ENCODE assay signal across 29 cellular contexts in the genomic region with DNA sequence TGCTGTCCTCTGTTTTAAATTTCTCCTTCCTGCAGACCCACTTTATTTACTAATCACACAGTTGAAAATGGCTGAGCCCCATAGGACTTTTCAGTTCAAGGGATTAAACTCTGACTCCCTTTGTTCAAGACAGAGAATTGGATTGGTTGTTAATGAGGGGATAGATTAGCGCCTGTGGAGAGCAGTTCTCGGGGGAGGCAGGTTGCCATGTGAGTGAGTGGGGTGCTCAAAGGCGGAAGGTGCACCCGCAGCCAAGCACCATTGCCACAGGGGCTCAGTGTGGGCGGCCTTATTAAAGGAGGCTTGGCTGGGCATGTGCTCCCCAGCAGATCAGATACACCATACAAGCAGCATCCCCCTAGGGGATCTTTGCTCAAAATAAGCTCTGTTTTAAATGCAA. TPM values are rescaled to one million over a fixed set of nuclear protein-coding genes. Genes with fewer than 3 reads are reported as not detected.
A peak's percentile ranks its signal among the peaks of the same experiment; 100 is the strongest.
DNase-seq lines count a peak whose midpoint lies in the region; ATAC-seq, FAIRE-seq and TF ChIP-seq lines count a peak whose summit lies in the region.
"Had no signal": no experiment of that assay in that cellular context is flagged by ENCODE, and none has a peak within 500 bp of the region (broad histone marks: within the 10 kb centered on the region; RNA-seq: fewer than 3 reads in every experiment).

No MANE protein-coding gene starts in this region.

- DNase-seq in natural killer cell (no peak), WTC11 (ENCODE audit: low spot score) (no peak), iPS-NIHi11 (ENCODE audit: low spot score) (peak; percentile 33), NCI-H2081 (lab: John Stamatoyannopoulos, UW) (no peak), kidney glomerular epithelial cell (lab: John Stamatoyannopoulos, UW) (no peak), hepatocyte (ENCODE audit: low spot score) (no peak), GM12891 (ENCODE audit: insufficient read length, low spot score) (no peak)
- DNase-seq in natural killer cell treated with Interleukin-12 subunit alpha and Interleukin-12 subunit beta and Interleukin-15 and Interleukin-18, amount 100 ng/mL, for 72 hours (ENCODE audit: low spot score) = no peak
- DNase-seq: 8988T; activated CD8-positive, alpha-beta memory T cell treated with anti-CD3 and anti-CD28 coated beads for 24 hours; activated gamma-delta T cell; activated T-cell treated with anti-CD3 and anti-CD28 coated beads, Interleukin-2, amount 50 U/mL, for 1 hour; CD4-positive, alpha-beta memory T cell; DMS153; GM23248; KG1; NCI-H146; NCI-H2171 treated with DMSO at 0.1 percent for 48 hours; NCI-H524; Peyer's patch; right lobe of liver; T-cell had no signal

- no peak overlapping the region for H3K4me3 ChIP-seq in hepatocyte
- H3K4me3 ChIP-seq: esophagus muscularis mucosa, gastroesophageal sphincter, GM23248, Peyer's patch, right lobe of liver, tibial nerve had no signal

- H3K27ac ChIP-seq in hepatocyte = no peak overlapping the region
- H3K27ac ChIP-seq: esophagus muscularis mucosa, gastroesophageal sphincter, GM23248, parathyroid adenoma, Peyer's patch, right lobe of liver, tibial nerve had no signal

- no peaks in the 10 kb centered on the region for H3K36me3 ChIP-seq in hepatocyte (replicated peaks; ENCODE audit: insufficient read depth, low read depth)
- H3K36me3 ChIP-seq: esophagus muscularis mucosa, gastroesophageal sphincter, Peyer's patch, right lobe of liver, tibial nerve had no signal

- H3K4me2 ChIP-seq in hepatocyte = no peak overlapping the region

- intact Hi-C loops in natural killer cell (cut with micrococcal nuclease) = loop anchor here (5.0 to 10.0 kb wide), 4 partner anchors 183 to 737 kb away; partner anchors contain the start of genes CLCN3 and HPF1

- H3K9me3 Mint-ChIP-seq in natural killer cell = peaks cover 0 to 3% of the 10 kb centered on the region in 2 donors
- H3K9me3 Mint-ChIP-seq in natural killer cell treated with Interleukin-12 subunit alpha and Interleukin-12 subunit beta and Interleukin-15 and Interleukin-18, amount 100 ng/mL, for 72 hours = no peaks in the 10 kb centered on the region
- H3K9me3 Mint-ChIP-seq in WTC11 = no peaks in the 10 kb centered on the region
- H3K9me3 Mint-ChIP-seq: CD4-positive, alpha-beta memory T cell; stimulated activated naive CD8-positive, alpha-beta T cell treated with anti-CD3 and anti-CD28 coated beads, Interleukin-15, Interleukin-2, amounts not matched to agents 100 ng/mL and 50 ng/mL, for 24 hours; T-cell had no signal

- H3K9me2 ChIP-seq in hepatocyte (replicated peaks; ENCODE audit: insufficient read depth) = no peaks in the 10 kb centered on the region

- POLR2A ChIA-PET in WTC11 (lab: Charles Lee) = no interaction called here

- H3K27me3 ChIP-seq in hepatocyte = no peaks in the 10 kb centered on the region
- H3K27me3 ChIP-seq: esophagus muscularis mucosa, gastroesophageal sphincter, Peyer's patch, right lobe of liver, tibial nerve had no signal

- no peaks in the 10 kb centered on the region for H3K4me1 ChIP-seq in hepatocyte (ENCODE audit: insufficient read depth)
- H3K4me1 ChIP-seq: right lobe of liver had no signal

- H3K4me3 Mint-ChIP-seq in natural killer cell (peak overlapping the region; percentile 3), WTC11 (no peak overlapping the region)
- no peak overlapping the region for H3K4me3 Mint-ChIP-seq in natural killer cell treated with Interleukin-12 subunit alpha and Interleukin-12 subunit beta and Interleukin-15 and Interleukin-18, amount 100 ng/mL, for 72 hours
- H3K4me3 Mint-ChIP-seq: CD4-positive, alpha-beta memory T cell; stimulated activated naive CD8-positive, alpha-beta T cell treated with anti-CD3 and anti-CD28 coated beads, Interleukin-15, Interleukin-2, amounts not matched to agents 100 ng/mL and 50 ng/mL, for 24 hours; T-cell had no signal

- H3K27ac Mint-ChIP-seq in natural killer cell = peak overlapping the region; percentile 97
- peak overlapping the region in 1 of 2 donors; percentile 61 for H3K27ac Mint-ChIP-seq in natural killer cell treated with Interleukin-12 subunit alpha and Interleukin-12 subunit beta and Interleukin-15 and Interleukin-18, amount 100 ng/mL, for 72 hours
- H3K27ac Mint-ChIP-seq in WTC11 = no peak overlapping the region
- H3K27ac Mint-ChIP-seq: stimulated activated naive CD8-positive, alpha-beta T cell treated with anti-CD3 and anti-CD28 coated beads, Interleukin-15, Interleukin-2, amounts not matched to agents 100 ng/mL and 50 ng/mL, for 24 hours had no signal

- H3K36me3 Mint-ChIP-seq in natural killer cell (no peaks in the 10 kb centered on the region), WTC11 (no peaks in the 10 kb centered on the region)
- no peaks in the 10 kb centered on the region for H3K36me3 Mint-ChIP-seq in natural killer cell treated with Interleukin-12 subunit alpha and Interleukin-12 subunit beta and Interleukin-15 and Interleukin-18, amount 100 ng/mL, for 72 hours
- H3K36me3 Mint-ChIP-seq: CD4-positive, alpha-beta memory T cell; T-cell had no signal

- no peaks in the 10 kb centered on the region for H3K9me3 ChIP-seq in hepatocyte (ENCODE audit: low read depth)
- H3K9me3 ChIP-seq: esophagus muscularis mucosa, gastroesophageal sphincter, Peyer's patch, right lobe of liver, tibial nerve had no signal

- no peaks in the 10 kb centered on the region for H3K79me2 ChIP-seq in hepatocyte
- H3K79me2 ChIP-seq: parathyroid adenoma had no signal

- TF ChIP-seq POLR2A in GM12891 (IDR thresholded peaks at IDR 0.05; ENCODE audit: low read depth, low read length) = no peak

- H3K27me3 Mint-ChIP-seq in natural killer cell (ENCODE audit: low read depth in 2 of 2) = peaks cover 3 to 7% of the 10 kb centered on the region in 2 donors
- no peaks in the 10 kb centered on the region for H3K27me3 Mint-ChIP-seq in natural killer cell treated with Interleukin-12 subunit alpha and Interleukin-12 subunit beta and Interleukin-15 and Interleukin-18, amount 100 ng/mL, for 72 hours
- H3K27me3 Mint-ChIP-seq in WTC11 (ENCODE audit: low read depth) = no peaks in the 10 kb centered on the region; the same call in 1 of the 2 replicates

- no peaks in the 10 kb centered on the region for H4K20me1 ChIP-seq in hepatocyte (ENCODE audit: insufficient read depth, poor library complexity, severe bottlenecking)

- 70% methylated on average over 5 of the region's 5 CpGs for WGBS in hepatocyte (ENCODE audit: low lambda C conversion rate, missing lambda C conversion rate)

- CTCF ChIA-PET in WTC11 (lab: Charles Lee) = no interaction called here

- H2AFZ ChIP-seq in hepatocyte = no peak overlapping the region
- H2AFZ ChIP-seq: GM23248, parathyroid adenoma had no signal

- FAIRE-seq in GM12891 (lab: Jason Lieb, UNC) = no peak
- FAIRE-seq: G401.6, TTC549 had no signal

- peaks cover 40 to 44% of the 10 kb centered on the region in 2 donors for H3K4me1 Mint-ChIP-seq in natural killer cell
- H3K4me1 Mint-ChIP-seq in natural killer cell treated with Interleukin-12 subunit alpha and Interleukin-12 subunit beta and Interleukin-15 and Interleukin-18, amount 100 ng/mL, for 72 hours (ENCODE audit: low read depth in 2 of 2) = peaks cover 26 to 39% of the 10 kb centered on the region in 2 donors
- peaks cover 27% of the 10 kb centered on the region for H3K4me1 Mint-ChIP-seq in WTC11

- ATAC-seq in natural killer cell (no peak), WTC11 (peak; percentile 76)
- no peak for ATAC-seq in natural killer cell treated with Interleukin-12 subunit alpha and Interleukin-12 subunit beta and Interleukin-15 and Interleukin-18, amount 100 ng/mL, for 72 hours
- ATAC-seq: gastroesophageal sphincter, right lobe of liver, T-cell had no signal

- TF ChIP-seq CTCF in natural killer cell (IDR thresholded peaks at IDR 0.05) (no peak), WTC11 (IDR thresholded peaks at IDR 0.05) (no peak), hepatocyte (IDR thresholded peaks at IDR 0.05; ENCODE audit: poor library complexity) (no peak)

TF ChIP-seq in WTC11, 78 proteins besides CTCF, POLR2A, EP300 and RAD21 (continues in another document):
- TF ChIP-seq MXD4 (CRISPR knock-in tag; IDR thresholded peaks at IDR 0.05; ENCODE audit: borderline replicate concordance) = no peak
- no peak for TF ChIP-seq RELA (CRISPR knock-in tag; IDR thresholded peaks at IDR 0.05; ENCODE audit: borderline replicate concordance)
- no peak for TF ChIP-seq HMGA2 (CRISPR knock-in tag; IDR thresholded peaks at IDR 0.05)
- no peak for TF ChIP-seq PRRX2 (CRISPR knock-in tag; IDR thresholded peaks at IDR 0.05)
- TF ChIP-seq ERG (CRISPR knock-in tag; IDR thresholded peaks at IDR 0.05) = no peak

TF ChIP-seq in GM12891, 5 proteins besides CTCF, POLR2A, EP300 and RAD21:
- TF ChIP-seq PAX5 (IDR thresholded peaks at IDR 0.05; ENCODE audit: insufficient read depth, low read length, severe bottlenecking) (no peak), POLR2AphosphoS5 (IDR thresholded peaks at IDR 0.05; ENCODE audit: low read depth, low read length) (no peak), POU2F2 (IDR thresholded peaks at IDR 0.05; ENCODE audit: low read depth, low read length) (no peak), TAF1 (IDR thresholded peaks at IDR 0.05; ENCODE audit: low read depth, low read length) (no peak), SPI1 (IDR thresholded peaks at IDR 0.05; ENCODE audit: low read depth, low read length) (no peak)

RNA-seq across cellular contexts. Expression of gene CBR4, which starts 7.9 kb away (rescaled TPM):
- 10 to 100 TPM; 17.2 to 28.1 (median 20.3) TPM for total RNA-seq in natural killer cell
- 10 to 100 TPM in 1 of 2 donors, 1 to 10 TPM in 1; 9.2 to 21.6 TPM for total RNA-seq in natural killer cell treated with Interleukin-12 subunit alpha and Interleukin-12 subunit beta and Interleukin-15 and Interleukin-18, amount 100 ng/mL, for 72 hours
- 48.1 to 52.6 TPM (median 50.8 TPM) in 3 replicates for total RNA-seq in WTC11 (2021)
- 24.1 and 26.9 TPM in 2 replicates for total RNA-seq in hepatocyte
- 18.5 and 21.2 TPM in 2 replicates for polyA plus RNA-seq in hepatocyte
- polyA plus RNA-seq in GM12891 (2012; ENCODE audit: low read depth, missing spikeins) = 8.9 TPM
